7 cellular contexts compared by ENCODE assay signal in genomic region chr14:73462078-73462715, GRCh38. TPM values are rescaled to one million over a fixed set of nuclear protein-coding genes. Genes with fewer than 3 reads are reported as not detected.
DNase-seq lines count a peak whose midpoint lies in the region; ATAC-seq and TF ChIP-seq lines count a peak whose summit lies in the region.

No MANE protein-coding gene starts in this region.

- BruUV-seq in PC-9 (replicated peaks; lab: Mats Ljungman, UMichigan) = no TSS peak

- H3K9me3 ChIP-seq in MG63 = no peaks in the 10 kb centered on the region
- H3K9me3 ChIP-seq in PC-9 (ENCODE audit: insufficient read depth, low read depth) = no peaks in the 10 kb centered on the region
- H3K9me3 ChIP-seq in esophagus muscularis mucosa = no peaks in the 10 kb centered on the region

- 30% methylated on average over 5 of the region's 5 CpGs for WGBS in esophagus muscularis mucosa

- H3K4me2 ChIP-seq in PC-9 = peak overlapping the region; percentile 30

- H3F3A ChIP-seq in PC-9 (ENCODE audit: insufficient read depth, low read depth) = 0 out of 2 replicates have a peak, but pooled peaks cover 5% of the 10 kb centered on the region

- DNase-seq in MG63 (peak; percentile 65), PC-9 (peak in 1 of 2 experiments; percentile 39), esophagus muscularis mucosa (ENCODE audit: extremely low spot score) (no peak), occipital lobe (lab: John Stamatoyannopoulos, UW) (peak; percentile 63), SKM-1 (lab: John Stamatoyannopoulos, UW; ENCODE audit: unreplicated experiment) (no peak)
- DNase-seq in activated CD8-positive, alpha-beta T cell treated with anti-CD3 and anti-CD28 coated beads for 36 hours = no peak
- no peak for DNase-seq in stimulated activated CD4-positive, alpha-beta T cell treated with anti-CD3 and anti-CD28 coated beads, Interleukin-4, amount 100 ng/mL, for 24 hours

- no peak overlapping the region for H3K4me3 Mint-ChIP-seq in activated CD8-positive, alpha-beta T cell treated with anti-CD3 and anti-CD28 coated beads for 36 hours

- no peak overlapping the region for H2AFZ ChIP-seq in PC-9

- intact Hi-C loops in PC-9 (cut with micrococcal nuclease; ENCODE audit: unreplicated experiment) = no loop called here
- intact Hi-C loops in esophagus muscularis mucosa (cut with DNase I) = no loop called here
- intact Hi-C loops in activated CD8-positive, alpha-beta T cell treated with anti-CD3 and anti-CD28 coated beads for 36 hours (cut with micrococcal nuclease) = no loop called here

- peaks cover 52% of the 10 kb centered on the region for H3K4me1 Mint-ChIP-seq in activated CD8-positive, alpha-beta T cell treated with anti-CD3 and anti-CD28 coated beads for 36 hours (ENCODE audit: low read depth)

- TF ChIP-seq CTCF in PC-9 (conservative IDR thresholded peaks at IDR 0.05) (no peak), esophagus muscularis mucosa (IDR thresholded peaks at IDR 0.05) (no peak)
- TF ChIP-seq CTCF in activated CD8-positive, alpha-beta T cell treated with anti-CD3 and anti-CD28 coated beads for 36 hours (IDR thresholded peaks at IDR 0.05) = no peak

- H3K27me3 Mint-ChIP-seq in activated CD8-positive, alpha-beta T cell treated with anti-CD3 and anti-CD28 coated beads for 36 hours = no peaks in the 10 kb centered on the region

- H3K79me2 ChIP-seq in PC-9 (ENCODE audit: low read depth) = peaks cover 10% of the 10 kb centered on the region

- H3K4me1 ChIP-seq in PC-9 (replicated peaks; ENCODE audit: insufficient read depth) = peaks cover 18% of the 10 kb centered on the region
- peaks cover 67 to 87% (median 84%) of the 10 kb centered on the region in 4 donors for H3K4me1 ChIP-seq in esophagus muscularis mucosa

- no peak for TF ChIP-seq EP300 in esophagus muscularis mucosa (IDR thresholded peaks at IDR 0.05)

- H3K27ac ChIP-seq in PC-9 = no peak overlapping the region
- H3K27ac ChIP-seq in esophagus muscularis mucosa (replicated peaks in 1 of 4) = peak overlapping the region; percentile 63 to 97 (median 87)

- H3K9me3 Mint-ChIP-seq in activated CD8-positive, alpha-beta T cell treated with anti-CD3 and anti-CD28 coated beads for 36 hours = no peaks in the 10 kb centered on the region

- no peaks in the 10 kb centered on the region for H3K36me3 ChIP-seq in MG63
- H3K36me3 ChIP-seq in PC-9 (ENCODE audit: low read depth) = no peaks in the 10 kb centered on the region
- H3K36me3 ChIP-seq in esophagus muscularis mucosa = no peaks in the 10 kb centered on the region

- H3K27ac Mint-ChIP-seq in activated CD8-positive, alpha-beta T cell treated with anti-CD3 and anti-CD28 coated beads for 36 hours = no peak overlapping the region

- ATAC-seq in activated CD8-positive, alpha-beta T cell treated with anti-CD3 and anti-CD28 coated beads for 36 hours = no peak

- TF ChIP-seq POLR2A in esophagus muscularis mucosa (IDR thresholded peaks at IDR 0.05; ENCODE audit: low read depth) = no peak

- POLR2A ChIA-PET in PC-9 (lab: Charles Lee; ENCODE audit: unreplicated experiment) = interaction anchor here (0.6 kb wide), 1 partner anchor 326 kb away, joined by 4 read pairs; the partner anchor contains the start of gene PSEN1
- POLR2A ChIA-PET in activated CD8-positive, alpha-beta T cell treated with anti-CD3 and anti-CD28 coated beads for 36 hours (lab: Charles Lee) = interaction anchor here (0.6 to 2.0 kb wide), 4 partner anchors 10 to 108 kb away, joined by 3 to 7 read pairs (median 4); partner anchors contain the start of gene RIOX1

- H3K9me2 ChIP-seq in PC-9 (ENCODE audit: insufficient read depth) = no peaks in the 10 kb centered on the region

- H3K4me3 ChIP-seq in MG63 (no peak overlapping the region), PC-9 (no peak overlapping the region), esophagus muscularis mucosa (peak overlapping the region in 3 of 4 donors; percentile 17 to 24 (median 24))

- H4K20me1 ChIP-seq in PC-9 (ENCODE audit: insufficient read depth) = no peaks in the 10 kb centered on the region

- peaks cover 4% of the 10 kb centered on the region for H3K36me3 Mint-ChIP-seq in activated CD8-positive, alpha-beta T cell treated with anti-CD3 and anti-CD28 coated beads for 36 hours (ENCODE audit: low read depth)

- H3K27me3 ChIP-seq in MG63 (no peaks in the 10 kb centered on the region), PC-9 (ENCODE audit: insufficient read depth, low read depth) (no peaks in the 10 kb centered on the region), esophagus muscularis mucosa (no peaks in the 10 kb centered on the region)

- CTCF ChIA-PET in PC-9 (lab: Charles Lee) = interaction anchor here (0.5 to 1.6 kb wide), 3 partner anchors 18 to 641 kb away, joined by 3 to 5 read pairs (median 3); no protein-coding TSS in a partner anchor
- CTCF ChIA-PET in activated CD8-positive, alpha-beta T cell treated with anti-CD3 and anti-CD28 coated beads for 36 hours (lab: Charles Lee) = interaction anchor here (2.0 to 4.1 kb wide), 3 partner anchors 10 to 289 kb away, joined by 11 to 21 read pairs (median 17); no protein-coding TSS in a partner anchor

RNA-seq across cellular contexts. Expression of gene NUMB, which starts 3.9 kb away (rescaled TPM):
- 12.2 and 21.5 TPM in 2 replicates for total RNA-seq in MG63 (2014; rRNA removed; shearing (Covaris generic); ENCODE audit: low replicate concordance)
- total RNA-seq in PC-9 (2021) = 59.2 and 64.5 TPM in 2 replicates
- 10 to 100 TPM; 49.2 to 63.4 (median 50.7) TPM for total RNA-seq in esophagus muscularis mucosa
- total RNA-seq in occipital lobe = 18.7 TPM
- 10 to 100 TPM; 31.8 to 33.0 TPM for total RNA-seq in activated CD8-positive, alpha-beta T cell treated with anti-CD3 and anti-CD28 coated beads for 36 hours

RNA-seq across cellular contexts. Expression of gene RIOX1, which starts 28.5 kb away (rescaled TPM):
- total RNA-seq in MG63 (2014; rRNA removed; shearing (Covaris generic); ENCODE audit: low replicate concordance) = 14.2 and 23.6 TPM in 2 replicates
- total RNA-seq in PC-9 (2021) (9.9 and 10.8 TPM in 2 replicates), esophagus muscularis mucosa (10 to 100 TPM; 15.8 to 23.7 (median 18.7) TPM), occipital lobe (28.2 TPM)
- 10 to 100 TPM; 14.2 to 15.2 TPM for total RNA-seq in activated CD8-positive, alpha-beta T cell treated with anti-CD3 and anti-CD28 coated beads for 36 hours

Comparison
In these comparisons a context has a peak if more than half of its experiments do, and no peak if none do; other contexts are left out.
1. DNase-seq: peak in MG63 (single experiment) and occipital lobe (single experiment); none in esophagus muscularis mucosa (single experiment), SKM-1 (single experiment), activated CD8-positive, alpha-beta T cell treated with anti-CD3 and anti-CD28 coated beads for 36 hours (single experiment) and stimulated activated CD4-positive, alpha-beta T cell treated with anti-CD3 and anti-CD28 coated beads, Interleukin-4, amount 100 ng/mL, for 24 hours (single experiment).
2. H3K4me3 ChIP-seq: peak in esophagus muscularis mucosa (3 of 4); none in MG63 (single experiment) and PC-9 (single experiment).